In the genomic region with DNA sequence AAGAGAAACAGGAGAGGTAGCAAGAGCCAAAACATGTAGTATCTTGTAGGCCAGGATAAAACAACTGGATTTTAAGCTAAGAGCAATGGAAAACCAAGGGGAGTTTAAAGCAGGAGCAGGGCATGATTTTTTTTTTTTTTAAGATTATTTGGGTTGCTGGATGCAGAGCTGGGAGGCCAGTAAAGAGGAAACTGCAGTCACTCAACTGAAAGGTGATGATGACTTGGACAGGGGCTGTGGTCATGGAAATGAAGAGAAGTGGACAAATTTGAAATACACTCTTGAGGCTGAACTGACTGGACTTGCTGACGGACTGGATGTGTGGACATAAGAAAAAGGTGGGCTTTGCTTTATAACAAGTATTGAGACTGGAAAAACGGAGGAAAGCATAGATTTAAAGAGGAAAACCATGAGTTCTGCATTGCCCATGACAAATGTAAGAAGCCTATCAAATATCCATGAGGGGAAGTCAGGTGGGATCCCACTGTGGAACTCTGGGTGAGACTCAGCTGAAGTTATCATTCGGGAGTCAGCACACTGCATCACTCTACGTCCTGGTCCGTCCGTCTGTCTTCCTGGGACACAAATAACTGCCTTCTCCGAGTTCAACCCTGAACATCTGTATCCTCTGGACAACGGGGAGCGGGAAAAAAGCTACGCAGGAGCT, we compare ENCODE assay signal across 8 cellular contexts. TPM values are rescaled to one million over a fixed set of nuclear protein-coding genes. Genes with fewer than 3 reads are reported as not detected.
DNase-seq lines count a peak whose midpoint lies in the region; ATAC-seq and TF ChIP-seq lines count a peak whose summit lies in the region.

No MANE protein-coding gene starts in this region.

- peaks cover 27% of the 10 kb centered on the region for H3K36me3 Mint-ChIP-seq in activated CD4-positive, alpha-beta T cell treated with anti-CD3 and anti-CD28 coated beads, Interleukin-2, amount 10 ng/mL, durations not matched to agents 24 days and 14 days (ENCODE audit: low read depth)
- peaks cover 18% of the 10 kb centered on the region for H3K36me3 Mint-ChIP-seq in activated CD8-positive, alpha-beta T cell treated with anti-CD3 and anti-CD28 coated beads for 36 hours (ENCODE audit: low read depth)

- POLR2A ChIA-PET in activated CD8-positive, alpha-beta T cell treated with anti-CD3 and anti-CD28 coated beads for 36 hours (lab: Charles Lee): interaction anchor here (0.7 to 2.6 kb wide), 13 partner anchors 9 to 474 kb away, joined by 3 to 39 read pairs (median 4); a partner anchor contains a TSS

- ATAC-seq in HG03342 (IDR thresholded peaks at IDR 0.05; ENCODE audit: unreplicated experiment): peak; percentile 3
- ATAC-seq in activated CD8-positive, alpha-beta T cell treated with anti-CD3 and anti-CD28 coated beads for 36 hours: peak; percentile 1
- peak; percentile 56 for ATAC-seq in left ventricle myocardium superior
- peak; percentile 22 for ATAC-seq in sciatic nerve

- no peaks in the 10 kb centered on the region for H3K9me3 Mint-ChIP-seq in activated CD4-positive, alpha-beta T cell treated with anti-CD3 and anti-CD28 coated beads, Interleukin-2, amount 10 ng/mL, durations not matched to agents 24 days and 14 days
- no peaks in the 10 kb centered on the region for H3K9me3 Mint-ChIP-seq in activated CD8-positive, alpha-beta T cell treated with anti-CD3 and anti-CD28 coated beads for 36 hours

- CTCF ChIA-PET in activated CD8-positive, alpha-beta T cell treated with anti-CD3 and anti-CD28 coated beads for 36 hours (lab: Charles Lee): interaction anchor here (0.6 to 3.1 kb wide), 8 partner anchors 11 to 293 kb away, joined by 3 to 21 read pairs (median 3); no protein-coding TSS in a partner anchor

- intact Hi-C loops in activated CD4-positive, alpha-beta T cell treated with anti-CD3 and anti-CD28 coated beads, Interleukin-2, amount 10 ng/mL, durations not matched to agents 24 days and 14 days (cut with micrococcal nuclease): loop anchor here (1.0 to 10.0 kb wide), 9 partner anchors 33 to 1693 kb away; a partner anchor contains a TSS
- intact Hi-C loops in activated CD8-positive, alpha-beta T cell treated with anti-CD3 and anti-CD28 coated beads for 36 hours (cut with micrococcal nuclease): loop anchor here (2.0 to 5.0 kb wide), 2 partner anchors 35 to 53 kb away; a partner anchor contains a TSS
- intact Hi-C loops in left ventricle myocardium superior (cut with micrococcal nuclease) (no loop called here), sciatic nerve (cut with DNase I) (no loop called here)

- TF ChIP-seq CTCF in activated CD8-positive, alpha-beta T cell treated with anti-CD3 and anti-CD28 coated beads for 36 hours (IDR thresholded peaks at IDR 0.05): no peak

- peak overlapping the region; percentile 87 for H3K4me3 Mint-ChIP-seq in activated CD4-positive, alpha-beta T cell treated with anti-CD3 and anti-CD28 coated beads, Interleukin-2, amount 10 ng/mL, durations not matched to agents 24 days and 14 days
- H3K4me3 Mint-ChIP-seq in activated CD8-positive, alpha-beta T cell treated with anti-CD3 and anti-CD28 coated beads for 36 hours: peak overlapping the region; percentile 87

- no peak for DNase-seq in activated CD4-positive, alpha-beta T cell treated with anti-CD3 and anti-CD28 coated beads, Interleukin-2, amount 10 ng/mL, durations not matched to agents 24 days and 14 days
- no peak for DNase-seq in activated CD4-positive, alpha-beta T cell treated with anti-CD3 and anti-CD28 coated beads, Interleukin-2, amount 50 U/mL, for 4 hours
- DNase-seq in activated CD8-positive, alpha-beta T cell treated with anti-CD3 and anti-CD28 coated beads for 36 hours: peak; percentile 9
- no peak for DNase-seq in left ventricle myocardium superior
- no peak for DNase-seq in sciatic nerve (ENCODE audit: low spot score)
- no peak for DNase-seq in MV-4-11 (lab: John Stamatoyannopoulos, UW)
- no peak for DNase-seq in NCI-H1105 treated with DMSO at 0.1 percent for 48 hours (lab: John Stamatoyannopoulos, UW)

- no peaks in the 10 kb centered on the region for H3K27me3 Mint-ChIP-seq in activated CD4-positive, alpha-beta T cell treated with anti-CD3 and anti-CD28 coated beads, Interleukin-2, amount 10 ng/mL, durations not matched to agents 24 days and 14 days
- H3K27me3 Mint-ChIP-seq in activated CD8-positive, alpha-beta T cell treated with anti-CD3 and anti-CD28 coated beads for 36 hours: no peaks in the 10 kb centered on the region

- H3K27ac Mint-ChIP-seq in activated CD4-positive, alpha-beta T cell treated with anti-CD3 and anti-CD28 coated beads, Interleukin-2, amount 10 ng/mL, durations not matched to agents 24 days and 14 days: peak overlapping the region; percentile 99
- H3K27ac Mint-ChIP-seq in activated CD8-positive, alpha-beta T cell treated with anti-CD3 and anti-CD28 coated beads for 36 hours: peak overlapping the region; percentile 96

- H3K4me1 Mint-ChIP-seq in activated CD4-positive, alpha-beta T cell treated with anti-CD3 and anti-CD28 coated beads, Interleukin-2, amount 10 ng/mL, durations not matched to agents 24 days and 14 days: peaks cover 63% of the 10 kb centered on the region
- H3K4me1 Mint-ChIP-seq in activated CD8-positive, alpha-beta T cell treated with anti-CD3 and anti-CD28 coated beads for 36 hours (ENCODE audit: low read depth): peaks cover 60% of the 10 kb centered on the region

RNA-seq across cellular contexts. Expression of a gene that starts 0.7 kb away (rescaled TPM):
- 29.7 and 32.3 TPM in 2 replicates for total RNA-seq in activated CD4-positive, alpha-beta T cell treated with anti-CD3 and anti-CD28 coated beads, Interleukin-2, amount 10 ng/mL, durations not matched to agents 24 days and 14 days
- 10 to 100 TPM; 23.5 to 24.8 TPM for total RNA-seq in activated CD8-positive, alpha-beta T cell treated with anti-CD3 and anti-CD28 coated beads for 36 hours
- total RNA-seq in left ventricle myocardium superior: 7.9 TPM
- 54.2 TPM for total RNA-seq in sciatic nerve

RNA-seq across cellular contexts. Expression of a gene that starts 0.9 kb away (rescaled TPM):
- total RNA-seq in activated CD4-positive, alpha-beta T cell treated with anti-CD3 and anti-CD28 coated beads, Interleukin-2, amount 10 ng/mL, durations not matched to agents 24 days and 14 days: 17.4 and 18.0 TPM in 2 replicates
- total RNA-seq in activated CD8-positive, alpha-beta T cell treated with anti-CD3 and anti-CD28 coated beads for 36 hours: 10 to 100 TPM; 20.0 to 20.5 TPM
- 15.7 TPM for total RNA-seq in left ventricle myocardium superior
- 8.9 TPM for total RNA-seq in sciatic nerve

RNA-seq across cellular contexts. Expression of a gene that starts 52.9 kb away (rescaled TPM):
- 38.7 and 39.4 TPM in 2 replicates for total RNA-seq in activated CD4-positive, alpha-beta T cell treated with anti-CD3 and anti-CD28 coated beads, Interleukin-2, amount 10 ng/mL, durations not matched to agents 24 days and 14 days
- 10 to 100 TPM; 19.7 to 20.2 TPM for total RNA-seq in activated CD8-positive, alpha-beta T cell treated with anti-CD3 and anti-CD28 coated beads for 36 hours
- total RNA-seq in left ventricle myocardium superior: 29.5 TPM
- total RNA-seq in sciatic nerve: 67.7 TPM

RNA-seq across cellular contexts. Expression of a gene that starts 53.0 kb away (rescaled TPM):
- total RNA-seq in activated CD4-positive, alpha-beta T cell treated with anti-CD3 and anti-CD28 coated beads, Interleukin-2, amount 10 ng/mL, durations not matched to agents 24 days and 14 days: 27.7 and 29.6 TPM in 2 replicates
- total RNA-seq in activated CD8-positive, alpha-beta T cell treated with anti-CD3 and anti-CD28 coated beads for 36 hours: 10 to 100 TPM; 27.6 to 30.2 TPM
- total RNA-seq in left ventricle myocardium superior: 36.8 TPM
- total RNA-seq in sciatic nerve: 11.1 TPM

Comparison
In these comparisons a context has a peak if more than half of its experiments do, and no peak if none do; other contexts are left out.
1. ATAC-seq: peak in every context shown above with its lines; median percentile 56 in left ventricle myocardium superior; 22 in sciatic nerve; 3 in HG03342; 1 in activated CD8-positive, alpha-beta T cell treated with anti-CD3 and anti-CD28 coated beads for 36 hours.
2. intact Hi-C loops: an anchor here in activated CD4-positive, alpha-beta T cell treated with anti-CD3 and anti-CD28 coated beads, Interleukin-2, amount 10 ng/mL, durations not matched to agents 24 days and 14 days (1.0 to 10.0 kb wide) and activated CD8-positive, alpha-beta T cell treated with anti-CD3 and anti-CD28 coated beads for 36 hours (2.0 to 5.0 kb wide); none called in left ventricle myocardium superior and sciatic nerve.